8 cellular contexts compared by ENCODE assay signal in the genomic region with DNA sequence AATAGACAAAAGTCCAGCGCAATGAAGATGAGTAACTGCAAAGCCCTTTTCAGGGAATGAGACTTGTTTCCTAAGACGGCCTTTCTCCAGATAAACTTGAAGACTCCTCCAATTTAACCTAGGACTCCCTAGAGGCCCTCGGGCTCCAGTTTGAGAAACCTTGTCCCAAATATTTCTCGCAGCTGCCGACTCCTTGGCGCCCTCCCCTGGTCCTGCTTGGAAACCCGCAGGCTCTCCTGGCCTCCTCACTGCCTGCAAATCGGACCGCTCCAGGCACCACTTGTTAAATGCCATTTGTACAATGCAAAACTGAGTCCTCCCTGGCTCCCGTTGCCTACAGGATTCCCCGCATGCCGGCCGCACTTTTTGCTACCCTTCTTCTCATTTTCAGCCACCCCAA. TPM values are rescaled to one million over a fixed set of nuclear protein-coding genes. Genes with fewer than 3 reads are reported as not detected.
DNase-seq lines count a peak whose midpoint lies in the region; ATAC-seq and TF ChIP-seq lines count a peak whose summit lies in the region.

No MANE protein-coding gene starts in this region.

- CTCF ChIA-PET in activated naive CD4-positive, alpha-beta T cell treated with anti-CD3 and anti-CD28 coated beads for 36 hours (lab: Charles Lee), result no interaction called here

- peaks cover 1% of the 10 kb centered on the region for H3K36me3 Mint-ChIP-seq in activated naive CD4-positive, alpha-beta T cell treated with anti-CD3 and anti-CD28 coated beads for 36 hours (ENCODE audit: low read depth)

- no peak overlapping the region for H3K4me3 ChIP-seq in lung

- intact Hi-C loops in activated naive CD4-positive, alpha-beta T cell treated with anti-CD3 and anti-CD28 coated beads for 36 hours (cut with micrococcal nuclease), result no loop called here

- H3K9me3 Mint-ChIP-seq in activated naive CD4-positive, alpha-beta T cell treated with anti-CD3 and anti-CD28 coated beads for 36 hours, result peaks cover 19% of the 10 kb centered on the region

- no peak overlapping the region for H3K27ac Mint-ChIP-seq in activated naive CD4-positive, alpha-beta T cell treated with anti-CD3 and anti-CD28 coated beads for 36 hours

- H3K27me3 ChIP-seq in lung (ENCODE audit: control insufficient read depth, insufficient read depth), result no peaks in the 10 kb centered on the region

- WGBS in lung, 2 donors, result 33 to 38% methylated on average over 13 of the region's 13 CpGs

- H3K9me3 ChIP-seq in lung (ENCODE audit: control insufficient read depth in 2 of 2, insufficient read depth in 1 of 2, low read length in 1 of 2), result no peaks in the 10 kb centered on the region

- peak; percentile 69 for ATAC-seq in lung (ENCODE audit: insufficient read depth, low FRiP score)

- TF ChIP-seq CTCF in lung (IDR thresholded peaks at IDR 0.05; ENCODE audit: control extremely low read depth, extremely low read depth), result peak; percentile 9

- H3K36me3 ChIP-seq in lung (ENCODE audit: control insufficient read depth in 2 of 2, insufficient read depth in 2 of 2, low read length in 2 of 2), result no peaks in the 10 kb centered on the region

- DNase-seq in activated naive CD4-positive, alpha-beta T cell treated with anti-CD3 and anti-CD28 coated beads for 36 hours, result peak; percentile 55
- no peak for DNase-seq in activated naive CD4-positive, alpha-beta T cell (lab: John Stamatoyannopoulos, UW)
- DNase-seq in NCI-H2196 (lab: John Stamatoyannopoulos, UW; ENCODE audit: unreplicated experiment), result peak; percentile 77
- DNase-seq in cerebellar cortex (ENCODE audit: low spot score), result peak; percentile 61
- DNase-seq in lung (ENCODE audit: low spot score), result peak; percentile 61
- DNase-seq in NK-92 (lab: John Stamatoyannopoulos, UW; ENCODE audit: unreplicated experiment), result no peak
- no peak for DNase-seq in cortex of kidney (lab: John Stamatoyannopoulos, UW)
- no peak for DNase-seq in activated naive CD4-positive, alpha-beta T cell treated with anti-CD3 and anti-CD28 coated beads, Interleukin-2, amount 50 U/mL, for 16 hours

- H3K4me1 ChIP-seq in lung (ENCODE audit: control insufficient read depth in 2 of 2, insufficient read depth in 2 of 2, low read length in 2 of 2), result no peaks in the 10 kb centered on the region

- H3K4me3 Mint-ChIP-seq in activated naive CD4-positive, alpha-beta T cell treated with anti-CD3 and anti-CD28 coated beads for 36 hours, result no peak overlapping the region

- peaks cover 10% of the 10 kb centered on the region for H3K4me1 Mint-ChIP-seq in activated naive CD4-positive, alpha-beta T cell treated with anti-CD3 and anti-CD28 coated beads for 36 hours (ENCODE audit: low read depth)

- no peaks in the 10 kb centered on the region for H3K27me3 Mint-ChIP-seq in activated naive CD4-positive, alpha-beta T cell treated with anti-CD3 and anti-CD28 coated beads for 36 hours (ENCODE audit: low read depth)

- H3K27ac ChIP-seq in lung (ENCODE audit: low read depth in 1 of 2, low read length in 1 of 2), result no peak overlapping the region

RNA-seq across cellular contexts. Expression of gene MUC4, which starts 36.8 kb away (rescaled TPM):
- total RNA-seq in activated naive CD4-positive, alpha-beta T cell treated with anti-CD3 and anti-CD28 coated beads for 36 hours, result under 1 TPM in 1 of 2 experiments, not detected in 1; 0.02 TPM
- 10 to 100 TPM; 32.0 to 56.0 TPM for total RNA-seq in lung
- polyA plus RNA-seq in lung, result 10 to 100 TPM in 1 of 2 donors, 1 to 10 TPM in 1; 10.0 to 11.7 TPM

RNA-seq across cellular contexts. Expression of gene MUC20, which starts 54.1 kb away (rescaled TPM):
- under 1 TPM; 0.43 to 0.84 TPM for total RNA-seq in activated naive CD4-positive, alpha-beta T cell treated with anti-CD3 and anti-CD28 coated beads for 36 hours
- total RNA-seq in lung, result 10 to 100 TPM; 15.7 to 20.7 TPM
- polyA plus RNA-seq in lung, result 10 to 100 TPM; 11.0 to 23.9 TPM

Comparison
In these comparisons a context has a peak if more than half of its experiments do, and no peak if none do; other contexts are left out.
1. DNase-seq: peak in activated naive CD4-positive, alpha-beta T cell treated with anti-CD3 and anti-CD28 coated beads for 36 hours (single experiment), NCI-H2196 (single experiment), cerebellar cortex (single experiment) and lung (single experiment); none in activated naive CD4-positive, alpha-beta T cell (0 of 4), NK-92 (single experiment), cortex of kidney (single experiment) and activated naive CD4-positive, alpha-beta T cell treated with anti-CD3 and anti-CD28 coated beads, Interleukin-2, amount 50 U/mL, for 16 hours (single experiment).
2. RNA of gene MUC4, which starts 36.8 kb away (total RNA-seq): 32.0 to 56.0 TPM in lung; 0.02 TPM in activated naive CD4-positive, alpha-beta T cell treated with anti-CD3 and anti-CD28 coated beads for 36 hours; every median in the first group is over 10 times any median in the second.
3. RNA of gene MUC20, which starts 54.1 kb away (total RNA-seq): 15.7 to 20.7 TPM in lung; 0.43 to 0.84 TPM in activated naive CD4-positive, alpha-beta T cell treated with anti-CD3 and anti-CD28 coated beads for 36 hours; every median in the first group is over 4 times any median in the second.